Comparison of ENCODE assay signal across 7 cellular contexts in the genomic region with DNA sequence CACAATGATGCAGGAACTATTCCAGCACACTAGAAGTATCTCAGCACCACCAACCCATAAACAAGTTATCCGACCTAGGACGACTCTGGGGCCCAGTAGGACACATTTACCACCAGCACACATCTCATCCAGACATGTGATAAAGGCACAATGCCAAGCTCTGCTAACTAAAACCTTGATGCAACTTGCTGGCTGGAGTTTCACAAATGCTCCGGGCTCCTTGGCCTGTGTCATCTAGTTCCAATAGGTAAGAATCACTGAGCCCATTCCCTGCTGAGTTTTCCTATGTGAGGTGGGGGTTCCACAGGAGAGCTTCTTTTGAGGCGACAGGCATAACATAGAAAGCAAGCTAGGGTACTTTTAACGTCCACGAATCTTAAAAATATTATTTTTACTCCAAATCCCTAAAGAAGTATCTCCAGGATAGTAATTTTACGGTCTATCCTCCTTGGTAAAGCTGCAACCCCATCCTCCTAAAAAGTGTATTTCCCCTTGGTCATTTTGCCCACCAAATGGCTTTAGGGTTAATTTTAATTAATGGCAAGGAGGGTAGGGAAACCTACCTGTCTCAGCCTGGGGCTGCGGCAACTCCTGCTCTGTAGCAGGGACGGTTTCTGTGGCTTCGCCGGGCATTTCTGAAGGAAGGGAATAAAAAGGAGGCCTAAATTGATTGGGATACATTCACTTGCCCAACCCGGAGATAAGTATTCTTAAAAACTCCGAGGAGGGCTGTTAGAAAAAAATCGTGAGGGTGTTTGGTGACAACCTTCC.
DNase-seq lines count a peak whose midpoint lies in the region; ATAC-seq and TF ChIP-seq lines count a peak whose summit lies in the region.

No MANE protein-coding gene starts in this region.

- no peaks in the 10 kb centered on the region for H3K27me3 Mint-ChIP-seq in central memory CD8-positive, alpha-beta T cell
- H3K27me3 Mint-ChIP-seq in stimulated activated naive CD8-positive, alpha-beta T cell treated with anti-CD3 and anti-CD28 coated beads, Interleukin-15, amount 100 ng/mL, for 72 hours = no peaks in the 10 kb centered on the region

- no peaks in the 10 kb centered on the region for H3K9me3 Mint-ChIP-seq in central memory CD8-positive, alpha-beta T cell
- no peaks in the 10 kb centered on the region for H3K9me3 Mint-ChIP-seq in stimulated activated naive CD8-positive, alpha-beta T cell treated with anti-CD3 and anti-CD28 coated beads, Interleukin-15, amount 100 ng/mL, for 72 hours

- H3K27ac ChIP-seq in OCI-LY3 (ENCODE audit: low read length) = peak overlapping the region; percentile 85

- peaks cover 53% of the 10 kb centered on the region for H4K20me1 ChIP-seq in OCI-LY3 (ENCODE audit: insufficient read depth, low read length)

- no peaks in the 10 kb centered on the region for H3K9me3 ChIP-seq in OCI-LY3 (ENCODE audit: insufficient read depth, low read length)

- H3K9ac ChIP-seq in OCI-LY3 (ENCODE audit: low read length) = peak overlapping the region; percentile 100

- H3K4me3 ChIP-seq in OCI-LY3 (ENCODE audit: low read length) = peak overlapping the region; percentile 99

- H3K4me3 Mint-ChIP-seq in central memory CD8-positive, alpha-beta T cell = peak overlapping the region; percentile 99
- peak overlapping the region; percentile 93 to 98 for H3K4me3 Mint-ChIP-seq in stimulated activated naive CD8-positive, alpha-beta T cell treated with anti-CD3 and anti-CD28 coated beads, Interleukin-15, amount 100 ng/mL, for 72 hours

- no peaks in the 10 kb centered on the region for H3K27me3 ChIP-seq in OCI-LY3 (ENCODE audit: low read depth, low read length)

- TF ChIP-seq CTCF in GM13977 (IDR thresholded peaks at IDR 0.05; ENCODE audit: extremely low read depth, insufficient read depth, missing control alignments) (no peak), OCI-LY3 (IDR thresholded peaks at IDR 0.05; ENCODE audit: low read depth, low read length) (no peak)

- peak; percentile 9 for DNase-seq in GM13977 (ENCODE audit: low spot score)
- no peak for DNase-seq in central memory CD8-positive, alpha-beta T cell (ENCODE audit: low spot score in 2 of 2)
- DNase-seq in left kidney (ENCODE audit: low read depth, low spot score) = peak; percentile 37
- no peak for DNase-seq in stimulated activated naive CD8-positive, alpha-beta T cell treated with anti-CD3 and anti-CD28 coated beads, Interleukin-15, amount 100 ng/mL, for 72 hours

- ATAC-seq in central memory CD8-positive, alpha-beta T cell (replicated peaks; ENCODE audit: extremely low read depth, poor library complexity, severe bottlenecking) = no peak
- no peak for ATAC-seq in stimulated activated naive CD8-positive, alpha-beta T cell treated with anti-CD3 and anti-CD28 coated beads, Interleukin-15, amount 100 ng/mL, for 72 hours
- no peak for ATAC-seq in HG03571 (IDR thresholded peaks at IDR 0.05; ENCODE audit: unreplicated experiment)
- no peak for ATAC-seq in GM21526 (IDR thresholded peaks at IDR 0.05; ENCODE audit: low FRiP score, unreplicated experiment)

- no peak overlapping the region for H2AFZ ChIP-seq in OCI-LY3 (ENCODE audit: low read depth, low read length)

- H3K36me3 Mint-ChIP-seq in central memory CD8-positive, alpha-beta T cell (ENCODE audit: insufficient read depth) = peaks cover 45% of the 10 kb centered on the region

- H3K27ac Mint-ChIP-seq in central memory CD8-positive, alpha-beta T cell (ENCODE audit: low read depth) = peak overlapping the region; percentile 99
- peak overlapping the region; percentile 99 to 100 for H3K27ac Mint-ChIP-seq in stimulated activated naive CD8-positive, alpha-beta T cell treated with anti-CD3 and anti-CD28 coated beads, Interleukin-15, amount 100 ng/mL, for 72 hours

- H3K4me2 ChIP-seq in OCI-LY3 (ENCODE audit: low read length) = peak overlapping the region; percentile 91

- H3K36me3 ChIP-seq in OCI-LY3 (replicated peaks; ENCODE audit: low read depth, low read length) = peaks cover 59% of the 10 kb centered on the region

- peaks cover 52% of the 10 kb centered on the region for H3K4me1 ChIP-seq in OCI-LY3 (ENCODE audit: low read length)

- in situ Hi-C loops in GM13977 (cut with MboI; ENCODE audit: low pct_unique_long_range_greater_than_20kb, low sequenced_read_pairs, unreplicated experiment) = no loop called here

- H3K4me1 Mint-ChIP-seq in central memory CD8-positive, alpha-beta T cell = peaks cover 71% of the 10 kb centered on the region
- peaks cover 54% of the 10 kb centered on the region for H3K4me1 Mint-ChIP-seq in stimulated activated naive CD8-positive, alpha-beta T cell treated with anti-CD3 and anti-CD28 coated beads, Interleukin-15, amount 100 ng/mL, for 72 hours

- H3K79me2 ChIP-seq in OCI-LY3 (ENCODE audit: low read length) = peaks cover 65% of the 10 kb centered on the region

Comparison
In these comparisons a context has a peak if more than half of its experiments do, and no peak if none do; other contexts are left out.
1. DNase-seq: peak in GM13977 (single experiment) and left kidney (single experiment); none in central memory CD8-positive, alpha-beta T cell (0 of 2) and stimulated activated naive CD8-positive, alpha-beta T cell treated with anti-CD3 and anti-CD28 coated beads, Interleukin-15, amount 100 ng/mL, for 72 hours (0 of 2).